Comparison of ENCODE assay signal across 20 cellular contexts in the genomic region with DNA sequence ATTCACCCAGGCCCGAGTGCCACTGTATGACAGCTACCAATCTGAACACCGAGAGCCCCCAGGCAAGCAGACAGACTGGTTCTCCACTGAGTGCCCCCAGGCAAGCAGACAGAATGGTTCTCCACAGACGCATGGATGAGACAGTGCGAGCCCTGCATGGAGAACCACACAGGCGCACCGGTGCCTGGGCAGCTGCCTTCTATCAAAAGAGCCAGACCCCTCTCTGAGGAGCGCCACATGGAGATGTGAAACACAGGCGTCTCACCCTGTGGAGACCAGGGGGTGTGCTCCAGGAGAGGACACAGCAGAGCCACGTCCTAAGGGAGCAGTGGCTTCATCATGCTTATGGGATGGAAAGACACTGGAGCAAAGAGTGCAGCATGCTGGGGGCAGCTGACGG.
DNase-seq lines count a peak whose midpoint lies in the region; ATAC-seq and TF ChIP-seq lines count a peak whose summit lies in the region.
"Had no signal": no experiment of that assay in that cellular context is flagged by ENCODE, and none has a peak within 500 bp of the region (broad histone marks: within the 10 kb centered on the region; RNA-seq: fewer than 3 reads in every experiment).

No MANE protein-coding gene starts in this region.

- no peak overlapping the region for H3K18ac ChIP-seq in neuronal stem cell (ENCODE audit: low read length)

- no peak overlapping the region for H3K4me2 ChIP-seq in neuronal stem cell (ENCODE audit: insufficient read depth, low read length, poor library complexity, severe bottlenecking)
- H3K4me2 ChIP-seq: PC-9 had no signal

- H2BK15ac ChIP-seq in neuronal stem cell (ENCODE audit: low read length) = no peak overlapping the region

- ATAC-seq in gastrocnemius medialis (no peak), GM18870 (IDR thresholded peaks at IDR 0.05; ENCODE audit: unreplicated experiment) (no peak)
- ATAC-seq: CD8-positive, alpha-beta T cell; GM12878; K562 had no signal

- no peak overlapping the region for H2AK5ac ChIP-seq in neuronal stem cell (ENCODE audit: low read depth, low read length)

- intact Hi-C loops in gastrocnemius medialis (cut with DNase I; ENCODE audit: low total_unique reads) = no loop called here

- no peak for TF ChIP-seq POLR2A in gastrocnemius medialis (IDR thresholded peaks at IDR 0.05)

- H3K79me1 ChIP-seq in neuronal stem cell (ENCODE audit: low read depth, low read length) = no peaks in the 10 kb centered on the region

- no peaks in the 10 kb centered on the region for H3K9me3 ChIP-seq in neuronal stem cell (replicated peaks in 1 of 2; ENCODE audit: control insufficient read depth in 2 of 2, insufficient read depth in 1 of 2, low read depth in 1 of 2, low read length in 2 of 2)
- no peaks in the 10 kb centered on the region for H3K9me3 ChIP-seq in stomach smooth muscle (ENCODE audit: control insufficient read depth in 2 of 2, low read length in 2 of 2)
- H3K9me3 ChIP-seq in gastrocnemius medialis = no peaks in the 10 kb centered on the region
- H3K9me3 ChIP-seq: BLaER1 treated with 17β-estradiol and CSF1 and Interleukin-3, amounts not matched to agents 10 nM and 100 nM; SJSA1 had no signal

- in situ Hi-C loops in gastrocnemius medialis (cut with MboI; ENCODE audit: low sequenced_read_pairs in 4 of 4) = no loop called here

- no peak overlapping the region for H2BK5ac ChIP-seq in neuronal stem cell (ENCODE audit: low read length)

- H2AFZ ChIP-seq in neuronal stem cell (ENCODE audit: low read length) = no peak overlapping the region
- H2AFZ ChIP-seq: PC-9 had no signal

- peaks cover 37 to 66% of the 10 kb centered on the region in 2 donors for H3K36me3 ChIP-seq in neuronal stem cell (replicated peaks in 1 of 2; ENCODE audit: control insufficient read depth in 2 of 2, insufficient read depth in 2 of 2, low read length in 2 of 2)
- H3K36me3 ChIP-seq in stomach smooth muscle (ENCODE audit: control insufficient read depth in 2 of 2, insufficient read depth in 2 of 2, low read length in 2 of 2) = peaks cover 46 to 62% of the 10 kb centered on the region in 2 donors
- peaks cover 0 to 38% of the 10 kb centered on the region in 2 donors for H3K36me3 ChIP-seq in gastrocnemius medialis

- peak overlapping the region; percentile 52 for H3K23ac ChIP-seq in neuronal stem cell (ENCODE audit: low read depth, low read length, poor library complexity)

- no peak overlapping the region for H2BK12ac ChIP-seq in neuronal stem cell (ENCODE audit: low read length)

- DNase-seq in SK-N-DZ (ENCODE audit: low spot score) = peak; percentile 52
- DNase-seq in neuronal stem cell (ENCODE audit: low spot score) = no peak
- DNase-seq in gastrocnemius medialis = no peak
- no peak for DNase-seq in MV-4-11 (lab: John Stamatoyannopoulos, UW)
- no peak for DNase-seq in NCI-H2196 treated with DMSO at 0.1 percent for 48 hours (lab: John Stamatoyannopoulos, UW; ENCODE audit: unreplicated experiment)
- DNase-seq: Calu3; CD8-positive, alpha-beta T cell; GF-D8; NCI-H1694 treated with DMSO at 0.1 percent for 48 hours; NCI-H2107; NCI-H226; NCI-H524; PC-9 had no signal

- H3K27me3 ChIP-seq in neuronal stem cell (ENCODE audit: control insufficient read depth in 3 of 3, insufficient read depth in 3 of 3, low read depth in 1 of 3, low read length in 3 of 3) (no peaks in the 10 kb centered on the region), stomach smooth muscle (ENCODE audit: control insufficient read depth in 1 of 2, insufficient read depth in 2 of 2, low read length in 2 of 2) (no peaks in the 10 kb centered on the region), gastrocnemius medialis (no peaks in the 10 kb centered on the region)
- H3K27me3 ChIP-seq: BLaER1 treated with 17β-estradiol and CSF1 and Interleukin-3, amounts not matched to agents 10 nM and 100 nM; SJSA1 had no signal

- no peak overlapping the region for H2BK120ac ChIP-seq in neuronal stem cell (ENCODE audit: low read depth, low read length)

- no peak for TF ChIP-seq CTCF in gastrocnemius medialis (IDR thresholded peaks at IDR 0.05 in 4 of 5, conservative IDR thresholded peaks at IDR 0.05 in 1 of 5)

- H4K8ac ChIP-seq in neuronal stem cell (ENCODE audit: low read depth, low read length) = no peak overlapping the region

- no peak overlapping the region for H3K4ac ChIP-seq in neuronal stem cell (ENCODE audit: low read length)

- H3K4me1 ChIP-seq in neuronal stem cell (ENCODE audit: control insufficient read depth in 2 of 2, insufficient read depth in 1 of 2, low read depth in 1 of 2, low read length in 2 of 2) (peaks cover 5 to 7% of the 10 kb centered on the region in 2 donors), stomach smooth muscle (ENCODE audit: control insufficient read depth, insufficient read depth, low read length) (peaks cover 29% of the 10 kb centered on the region), gastrocnemius medialis (peaks cover 20% of the 10 kb centered on the region in 2 donors)
- H3K4me1 ChIP-seq: SJSA1 had no signal

- no peak overlapping the region for H3K14ac ChIP-seq in neuronal stem cell (ENCODE audit: low read length)

- H3K4me3 ChIP-seq in neuronal stem cell (ENCODE audit: low read length in 2 of 2) = no peak overlapping the region
- no peak overlapping the region for H3K4me3 ChIP-seq in stomach smooth muscle (ENCODE audit: low read length in 2 of 2)
- no peak overlapping the region for H3K4me3 ChIP-seq in gastrocnemius medialis
- H3K4me3 ChIP-seq: BLaER1 treated with 17β-estradiol and CSF1 and Interleukin-3, amounts not matched to agents 10 nM and 100 nM; GM12878; K562; PC-9; SJSA1 had no signal

- no peak overlapping the region for H3K9ac ChIP-seq in neuronal stem cell (ENCODE audit: low read depth, low read length, poor library complexity)
- no peak overlapping the region for H3K9ac ChIP-seq in stomach smooth muscle (ENCODE audit: low read length in 2 of 2)
- H3K9ac ChIP-seq: BLaER1 treated with 17β-estradiol and CSF1 and Interleukin-3, amounts not matched to agents 10 nM and 100 nM had no signal

- no CpG with 5 or more reads among the region's 10 CpGs for WGBS in neuronal stem cell (ENCODE audit: extremely low coverage in 2 of 2, insufficient read length in 2 of 2, insufficient replicate concordance in 1 of 2), 2 donors

- H4K91ac ChIP-seq in neuronal stem cell (ENCODE audit: low read depth, low read length, poor library complexity) = no peak overlapping the region

- H3K27ac ChIP-seq in cingulate gyrus (ENCODE audit: low read depth, low read length) (peak overlapping the region; percentile 61), neuronal stem cell (replicated peaks; ENCODE audit: low read length) (no peak overlapping the region), stomach smooth muscle (ENCODE audit: low read length) (peak overlapping the region; percentile 69), gastrocnemius medialis (peak overlapping the region in 2 of 4 donors; percentile 16 to 52)
- H3K27ac ChIP-seq: BLaER1 treated with 17β-estradiol and CSF1 and Interleukin-3, amounts not matched to agents 10 nM and 100 nM; PC-9; SJSA1 had no signal
